19 cellular contexts compared by ENCODE assay signal in genomic region chr10:110448682-110449418, GRCh38. TPM values are rescaled to one million over a fixed set of nuclear protein-coding genes. Genes with fewer than 3 reads are reported as not detected.
A peak's percentile ranks its signal among the peaks of the same experiment; 100 is the strongest.
DNase-seq lines count a peak whose midpoint lies in the region; ATAC-seq, FAIRE-seq and TF ChIP-seq lines count a peak whose summit lies in the region.
"Had no signal": no experiment of that assay in that cellular context is flagged by ENCODE, and none has a peak within 500 bp of the region (broad histone marks: within the 10 kb centered on the region; RNA-seq: fewer than 3 reads in every experiment).

No MANE protein-coding gene starts in this region.

- in situ Hi-C loops in IMR-90 (cut with MboI; ENCODE audit: low sequenced_read_pairs) (no loop called here), K562 (cut with MboI) (no loop called here)

- H2BK120ac ChIP-seq in IMR-90 (ENCODE audit: low read depth, low read length) = peak overlapping the region; percentile 35; the same call in 1 of the 2 replicates

- ATAC-seq in IMR-90 (ENCODE audit: low read depth) (no peak), K562 (no peak), GM18870 (IDR thresholded peaks at IDR 0.05; ENCODE audit: unreplicated experiment) (no peak), HG03280 (IDR thresholded peaks at IDR 0.05; ENCODE audit: unreplicated experiment) (no peak)
- ATAC-seq: Panc1 had no signal

- H3K27ac ChIP-seq in IMR-90 (ENCODE audit: insufficient read depth, low read length) (no peak overlapping the region), K562 (ENCODE audit: extremely low read depth, low read depth, low read length) (no peak overlapping the region), Karpas-422 (ENCODE audit: low read length) (no peak overlapping the region)
- H3K27ac ChIP-seq: ovary had no signal

- H3K14ac ChIP-seq in IMR-90 (replicated peaks; ENCODE audit: low read depth, low read length) = no peak overlapping the region

- no peak overlapping the region for H2BK5ac ChIP-seq in IMR-90 (ENCODE audit: low read depth, low read length, poor library complexity, severe bottlenecking)

- no peak overlapping the region for H3K4me3 Mint-ChIP-seq in activated CD4-positive, alpha-beta T cell treated with anti-CD3 and anti-CD28 coated beads, Interleukin-2, amount 10 ng/mL, durations not matched to agents 24 days and 14 days
- H3K4me3 Mint-ChIP-seq: type B pancreatic cell had no signal

- no peak overlapping the region for H3K23ac ChIP-seq in IMR-90 (ENCODE audit: low read depth, low read length)

- dilution Hi-C loops in IMR-90 (cut with HindIII; ENCODE audit: low sequenced_read_pairs, unreplicated experiment) = no loop called here

- no peak overlapping the region for H3K4me2 ChIP-seq in IMR-90 (ENCODE audit: low read depth, low read length)
- no peak overlapping the region for H3K4me2 ChIP-seq in K562 (ENCODE audit: insufficient read depth, low read length)
- H3K4me2 ChIP-seq in Karpas-422 (ENCODE audit: low read depth, low read length, poor library complexity, severe bottlenecking) = no peak overlapping the region

- H3K27me3 ChIP-seq in IMR-90 (ENCODE audit: control insufficient read depth, insufficient read depth, low read length) (no peaks in the 10 kb centered on the region), K562 (ENCODE audit: control insufficient read depth in 2 of 2, insufficient read depth in 2 of 2, low read length in 2 of 2) (no peaks in the 10 kb centered on the region), Karpas-422 (ENCODE audit: low read length) (0 out of 2 replicates have a peak, but pooled peaks cover 2% of the 10 kb centered on the region)
- H3K27me3 ChIP-seq: BE2C, ovary had no signal

- no peak overlapping the region for H3K9ac ChIP-seq in IMR-90 (ENCODE audit: low read depth, low read length)
- no peak overlapping the region for H3K9ac ChIP-seq in K562 (ENCODE audit: insufficient read depth in 1 of 2, low read depth in 2 of 2, low read length in 2 of 2)
- H3K9ac ChIP-seq in Karpas-422 (ENCODE audit: low read length) = no peak overlapping the region
- H3K9ac ChIP-seq: GM23248 had no signal

- no peak for TF ChIP-seq EP300 in K562 (IDR thresholded peaks at IDR 0.05; ENCODE audit: low read length)

- H3K9me1 ChIP-seq in IMR-90 (ENCODE audit: insufficient read depth, low read length) (peaks cover 15% of the 10 kb centered on the region), K562 (ENCODE audit: control insufficient read depth, insufficient read depth, low read length) (no peaks in the 10 kb centered on the region)

- H3K27me3 Mint-ChIP-seq in activated CD4-positive, alpha-beta T cell treated with anti-CD3 and anti-CD28 coated beads, Interleukin-2, amount 10 ng/mL, durations not matched to agents 24 days and 14 days = peaks cover 14% of the 10 kb centered on the region

- TF ChIP-seq CTCF in IMR-90 (conservative IDR thresholded peaks at IDR 0.05; ENCODE audit: low read depth, low read length) (no peak), K562 (IDR thresholded peaks at IDR 0.05 in 2 of 3, conservative IDR thresholded peaks at IDR 0.05 in 1 of 3; ENCODE audit: insufficient read depth in 2 of 3, low read depth in 1 of 3, low read length in 3 of 3) (no peak)

- peaks cover 4% of the 10 kb centered on the region for H3K9me3 Mint-ChIP-seq in activated CD4-positive, alpha-beta T cell treated with anti-CD3 and anti-CD28 coated beads, Interleukin-2, amount 10 ng/mL, durations not matched to agents 24 days and 14 days
- H3K9me3 Mint-ChIP-seq: type B pancreatic cell had no signal

- POLR2A ChIA-PET in IMR-90 (lab: Charles Lee; ENCODE audit: unreplicated experiment) = interaction anchor here (0.6 kb wide), 1 partner anchor 23 kb away, joined by 3 read pairs; no protein-coding TSS in a partner anchor
- POLR2A ChIA-PET in K562 (lab: Yijun Ruan, JAX) = interaction anchor here (1.8 kb wide), 1 partner anchor 9 kb away, joined by 5 read pairs; no protein-coding TSS in a partner anchor

- H3K36me3 ChIP-seq in IMR-90 (ENCODE audit: control insufficient read depth, insufficient read depth, low read length) = no peaks in the 10 kb centered on the region
- no peaks in the 10 kb centered on the region for H3K36me3 ChIP-seq in K562 (ENCODE audit: control insufficient read depth, insufficient read depth, low read length)
- no peaks in the 10 kb centered on the region for H3K36me3 ChIP-seq in Karpas-422 (ENCODE audit: insufficient read depth, low read length)
- H3K36me3 ChIP-seq: BE2C, ovary had no signal

- H4K91ac ChIP-seq in IMR-90 (ENCODE audit: insufficient read depth, low read depth, low read length) = no peak overlapping the region

- H3K56ac ChIP-seq in IMR-90 (ENCODE audit: extremely low read depth, insufficient read depth, low read length) = no peak overlapping the region

- peak overlapping the region; percentile 42 for H3K27ac Mint-ChIP-seq in activated CD4-positive, alpha-beta T cell treated with anti-CD3 and anti-CD28 coated beads, Interleukin-2, amount 10 ng/mL, durations not matched to agents 24 days and 14 days
- H3K27ac Mint-ChIP-seq: type B pancreatic cell had no signal

- no peak overlapping the region for H3K18ac ChIP-seq in IMR-90 (ENCODE audit: low read depth, low read length)

- peaks cover 2% of the 10 kb centered on the region for H3K36me3 Mint-ChIP-seq in activated CD4-positive, alpha-beta T cell treated with anti-CD3 and anti-CD28 coated beads, Interleukin-2, amount 10 ng/mL, durations not matched to agents 24 days and 14 days (ENCODE audit: low read depth)
- H3K36me3 Mint-ChIP-seq: type B pancreatic cell had no signal

- intact Hi-C loops in activated CD4-positive, alpha-beta T cell treated with anti-CD3 and anti-CD28 coated beads, Interleukin-2, amount 10 ng/mL, durations not matched to agents 24 days and 14 days (cut with micrococcal nuclease) = no loop called here
- intact Hi-C loops in IMR-90 (cut with micrococcal nuclease) = no loop called here
- intact Hi-C loops in K562 (cut with micrococcal nuclease) = loop anchor here (5.0 kb wide), 1 partner anchor 48 kb away; the partner anchor contains the start of gene DUSP5
- intact Hi-C loops in posterior vena cava (cut with DNase I) = no loop called here

- no peak for FAIRE-seq in K562 (lab: Jason Lieb, UNC)

- BruUV-seq in IMR-90 (replicated peaks; lab: Mats Ljungman, UMichigan) = no TSS peak
- no TSS peak for BruUV-seq in K562 (replicated peaks; lab: Mats Ljungman, UMichigan)

- no peaks in the 10 kb centered on the region for H3K9me2 ChIP-seq in Karpas-422 (replicated peaks; ENCODE audit: insufficient read depth, low read length)

- H2AFZ ChIP-seq in IMR-90 (replicated peaks; ENCODE audit: low read length, poor library complexity) = no peak overlapping the region
- H2AFZ ChIP-seq in K562 (ENCODE audit: low read depth, low read length) = no peak overlapping the region
- H2AFZ ChIP-seq in Karpas-422 (ENCODE audit: low read length) = no peak overlapping the region
- H2AFZ ChIP-seq: GM23248 had no signal

- no peak overlapping the region for H4K5ac ChIP-seq in IMR-90 (ENCODE audit: low read depth, low read length)

- H3K4me3 ChIP-seq in IMR-90 (ENCODE audit: insufficient read depth, low read depth, low read length) (no peak overlapping the region), K562 (no peak overlapping the region), Karpas-422 (ENCODE audit: low read length) (no peak overlapping the region)
- H3K4me3 ChIP-seq: GM23248, ovary had no signal

- no peak overlapping the region for H4K8ac ChIP-seq in IMR-90 (ENCODE audit: low read depth in 2 of 2, low read length in 2 of 2)

- no peak overlapping the region for H2AK9ac ChIP-seq in IMR-90 (replicated peaks; ENCODE audit: low read depth, low read length, poor library complexity)

- H2BK20ac ChIP-seq in IMR-90 (ENCODE audit: low read depth, low read length) = peak overlapping the region; percentile 39; the same call in 1 of the 2 replicates

- peaks cover 9% of the 10 kb centered on the region for H3K4me1 ChIP-seq in IMR-90 (ENCODE audit: control insufficient read depth, insufficient read depth, low read length)
- peaks cover 0 to 10% of the 10 kb centered on the region in 2 experiments; a peak in 4 of 5 replicates for H3K4me1 ChIP-seq in K562 (replicated peaks in 1 of 2; ENCODE audit: control insufficient read depth in 2 of 2, insufficient read depth in 2 of 2, low read length in 2 of 2)
- peaks cover 4% of the 10 kb centered on the region for H3K4me1 ChIP-seq in Karpas-422 (ENCODE audit: low read length)

- DNase-seq in activated CD4-positive, alpha-beta T cell treated with anti-CD3 and anti-CD28 coated beads, Interleukin-2, amount 10 ng/mL, durations not matched to agents 24 days and 14 days = no peak
- DNase-seq in activated CD4-positive, alpha-beta T cell treated with anti-CD3 and anti-CD28 coated beads for 1 hour = no peak
- DNase-seq in IMR-90 (no peak), K562 (ENCODE audit: extremely low read depth in 1 of 4, low spot score in 3 of 4) (no peak), posterior vena cava (ENCODE audit: low spot score) (peak; percentile 31), Karpas-422 (no peak)
- DNase-seq: activated naive CD4-positive, alpha-beta T cell treated with anti-CD3 and anti-CD28 coated beads, Interleukin-2, amount 50 U/mL, for 16 hours; BE2C; GM23248; NCI-H1436 treated with DMSO at 0.1 percent for 48 hours; NCI-H2171 treated with DMSO at 0.1 percent for 48 hours; NCI-H774; ovary; stimulated activated naive CD4-positive, alpha-beta T cell treated with Interleukin-2 at 50 U/mL for 16 hours; T1000 had no signal

- TF ChIP-seq RAD21 in IMR-90 (IDR thresholded peaks at IDR 0.05; ENCODE audit: low read length) = no peak
- TF ChIP-seq RAD21 in K562 (CRISPR knock-in tag; conservative IDR thresholded peaks at IDR 0.05 in 1 of 2, IDR thresholded peaks at IDR 0.05 in 1 of 2) = no peak

- H2AK5ac ChIP-seq in IMR-90 (ENCODE audit: low read depth, low read length) = peak overlapping the region; percentile 47; the same call in 1 of the 2 replicates

- H3K4me1 Mint-ChIP-seq in activated CD4-positive, alpha-beta T cell treated with anti-CD3 and anti-CD28 coated beads, Interleukin-2, amount 10 ng/mL, durations not matched to agents 24 days and 14 days = peaks cover 9% of the 10 kb centered on the region

- H2BK15ac ChIP-seq in IMR-90 (ENCODE audit: low read depth, low read length) = peak overlapping the region; percentile 98; the same call in 1 of the 3 replicates

- H3K79me1 ChIP-seq in IMR-90 (ENCODE audit: low read depth in 1 of 2, low read length in 2 of 2) = peaks cover 0 to 8% of the 10 kb centered on the region in 2 experiments; a peak in 2 of 4 replicates

- CTCF ChIA-PET in IMR-90 (lab: Yijun Ruan, JAX) (interaction anchor here (0.7 to 1.4 kb wide), 2 partner anchors 12 to 52 kb away, joined by 3 read pairs; no protein-coding TSS in a partner anchor), K562 (lab: Yijun Ruan, JAX; ENCODE audit: low intra/inter-chr PET ratio) (no interaction called here)

- H3K79me2 ChIP-seq in K562 (ENCODE audit: control insufficient read depth, insufficient read depth, low read length) (no peaks in the 10 kb centered on the region), Karpas-422 (ENCODE audit: low read length) (no peaks in the 10 kb centered on the region)

- no peaks in the 10 kb centered on the region for H3K9me3 ChIP-seq in IMR-90 (ENCODE audit: control insufficient read depth, insufficient read depth, low read length)
- no peaks in the 10 kb centered on the region for H3K9me3 ChIP-seq in K562 (replicated peaks; ENCODE audit: control insufficient read depth, insufficient read depth, low read depth, low read length)
- H3K9me3 ChIP-seq in Karpas-422 (ENCODE audit: low read length) = no peaks in the 10 kb centered on the region
- H3K9me3 ChIP-seq: BE2C, ovary had no signal

- H3K4ac ChIP-seq in IMR-90 (ENCODE audit: low read depth, low read length) = peak overlapping the region; percentile 51; the same call in 1 of the 2 replicates

- WGBS in IMR-90 (ENCODE audit: extremely low coverage in 2 of 2, insufficient read length in 1 of 2), 2 experiments = 83% methylated on average over 2 of the region's 3 CpGs; no CpG with 5 or more reads in 1 of the 2 experiments
- WGBS in K562 (ENCODE audit: insufficient coverage, low coverage, missing lambda C conversion rate) = 50% methylated on average over 1 of the region's 3 CpGs

- no peak for TF ChIP-seq POLR2A in IMR-90 (IDR thresholded peaks at IDR 0.05; ENCODE audit: low read depth, low read length)
- no peak for TF ChIP-seq POLR2A in K562 (conservative IDR thresholded peaks at IDR 0.05)

- no peaks in the 10 kb centered on the region for H4K20me1 ChIP-seq in IMR-90 (ENCODE audit: insufficient read depth, low read length)
- no peaks in the 10 kb centered on the region for H4K20me1 ChIP-seq in K562 (replicated peaks; ENCODE audit: control insufficient read depth, insufficient read depth, low read length)
- no peaks in the 10 kb centered on the region for H4K20me1 ChIP-seq in Karpas-422 (ENCODE audit: insufficient read depth, low read depth, low read length)

RNA-seq across cellular contexts. Expression of gene DUSP5, which starts 48.9 kb away (rescaled TPM):
- 76.0 and 79.9 TPM in 2 replicates for total RNA-seq in activated CD4-positive, alpha-beta T cell treated with anti-CD3 and anti-CD28 coated beads, Interleukin-2, amount 10 ng/mL, durations not matched to agents 24 days and 14 days
- total RNA-seq in IMR-90 (2012; rRNA removed) (42.1 and 55.3 TPM in 2 replicates), K562 (2014; rRNA removed) (1.4 and 2.8 TPM in 2 replicates), K562 (2014; rRNA removed; fragmentation: Illumina TruSeq; extraction: Trizol) (2.2 and 2.3 TPM in 2 replicates), K562 (2015; rRNA removed; fragmentation: Illumina TruSeq; extraction: Trizol) (2.0 and 2.4 TPM in 2 replicates), K562 (2021) (3.4 and 3.5 TPM in 2 replicates), posterior vena cava (10 to 100 TPM in 1 of 2 donors, 1 to 10 TPM in 1; 8.5 to 23.2 TPM)
- polyA plus RNA-seq in IMR-90 (2012; rRNA removed) (48.1 and 61.5 TPM in 2 replicates), K562 (2011; rRNA removed) (2.5 and 3.4 TPM in 2 replicates), K562 (2014; fragmentation: Illumina TruSeq; extraction: Trizol) (2.4 TPM in 2 replicates), K562 (2014; fragmentation: Nextera tagmentation; extraction: Ambion mirVana) (under 1 TPM; 0.49 to 0.71 TPM), K562 (2014; rRNA removed) (1.5 and 1.9 TPM in 2 replicates)
- polyA plus RNA-seq in IMR-90 (2012; cell fraction: cytosol; rRNA removed) = 39.0 and 110 TPM in 2 replicates
- 239 and 414 TPM in 2 replicates for polyA plus RNA-seq in IMR-90 (2012; cell fraction: nucleus; rRNA removed; ENCODE audit: low replicate concordance)
- total RNA-seq in K562 (2011; cell fraction: chromatin; rRNA removed; ENCODE audit: low replicate concordance) = 4.3 and 7.9 TPM in 2 replicates
- 4.7 and 6.2 TPM in 2 replicates for total RNA-seq in K562 (2011; cell fraction: nucleolus; rRNA removed)
- total RNA-seq in K562 (2011; cell fraction: nucleoplasm; rRNA removed) = 3.0 and 4.0 TPM in 2 replicates
- 2.9 and 4.8 TPM in 2 replicates for polyA plus RNA-seq in K562 (2011; cell fraction: cytosol; rRNA removed)
- polyA plus RNA-seq in K562 (2011; cell fraction: nucleus; rRNA removed) = 3.3 and 6.1 TPM in 2 replicates
- polyA plus RNA-seq in K562 (2012) = 4.0 and 6.8 TPM in 2 replicates
- 5.1 and 10.5 TPM in 2 replicates for polyA minus RNA-seq in K562 (2011; rRNA and poly(A)+ RNA removed)
- 5.7 and 12.0 TPM in 2 replicates for polyA minus RNA-seq in K562 (2011; cell fraction: cytosol; rRNA and poly(A)+ RNA removed)
- polyA minus RNA-seq in K562 (2011; cell fraction: nucleus; rRNA and poly(A)+ RNA removed) = 3.2 and 4.7 TPM in 2 replicates
- total RNA-seq in Karpas-422 (2014; rRNA removed; shearing (Covaris generic); ENCODE audit: low replicate concordance) = 23.6 and 26.6 TPM in 2 replicates
